Comparison of ENCODE assay signal across 8 cellular contexts in genomic region chr9:121288874-121289553, GRCh38. TPM values are rescaled to one million over a fixed set of nuclear protein-coding genes. Genes with fewer than 3 reads are reported as not detected.
DNase-seq lines count a peak whose midpoint lies in the region; ATAC-seq, FAIRE-seq and TF ChIP-seq lines count a peak whose summit lies in the region.

No MANE protein-coding gene starts in this region.

- peak overlapping the region; percentile 29 to 56 (median 46); a peak in 18 of 22 replicates for H3K9ac ChIP-seq in BLaER1 treated with 17β-estradiol and CSF1 and Interleukin-3, amounts not matched to agents 10 nM and 100 nM

- no peak overlapping the region for H3K27ac Mint-ChIP-seq in T-helper 17 cell

- no peaks in the 10 kb centered on the region for H3K27me3 Mint-ChIP-seq in T-helper 17 cell

- H3K4me1 Mint-ChIP-seq in T-helper 17 cell: peaks cover 2% of the 10 kb centered on the region

- peak overlapping the region; percentile 52 to 89 (median 65); a peak in 21 of 22 replicates for H3K27ac ChIP-seq in BLaER1 treated with 17β-estradiol and CSF1 and Interleukin-3, amounts not matched to agents 10 nM and 100 nM
- H3K27ac ChIP-seq in Panc1 (ENCODE audit: low read length) (peak overlapping the region; percentile 99), neutrophil (peak overlapping the region; percentile 83)

- no peak overlapping the region for H3K4me3 Mint-ChIP-seq in T-helper 17 cell

- no TSS peak for BruUV-seq in Panc1 (replicated peaks; lab: Mats Ljungman, UMichigan)

- CTCF ChIA-PET in Panc1 (lab: Charles Lee): no interaction called here

- ATAC-seq in Panc1 (no peak), HG03439 (IDR thresholded peaks at IDR 0.05; ENCODE audit: unreplicated experiment) (no peak), T-helper 17 cell (no peak), HG02884 (IDR thresholded peaks at IDR 0.05; ENCODE audit: unreplicated experiment) (no peak)

- in situ Hi-C loops in Panc1 (cut with HindIII; ENCODE audit: low pct_unique_long_range_greater_than_20kb, low sequenced_read_pairs): no loop called here

- no peaks in the 10 kb centered on the region for H3K9me3 ChIP-seq in BLaER1 treated with 17β-estradiol and CSF1 and Interleukin-3, amounts not matched to agents 10 nM and 100 nM (replicated peaks in 1 of 11)
- H3K9me3 ChIP-seq in Panc1 (ENCODE audit: control insufficient read depth, insufficient read depth, low read depth, low read length) (no peaks in the 10 kb centered on the region), neutrophil (no peaks in the 10 kb centered on the region), T-helper 17 cell (ENCODE audit: control insufficient read depth, low read length, poor library complexity, severe bottlenecking) (no peaks in the 10 kb centered on the region)

- H3K4me1 ChIP-seq in BLaER1 treated with 17β-estradiol and CSF1 and Interleukin-3, amounts not matched to agents 10 nM and 100 nM: peaks cover 76 to 88% (median 84%) of the 10 kb centered on the region in 10 experiments
- H3K4me1 ChIP-seq in Panc1 (ENCODE audit: control insufficient read depth, insufficient read depth, low read length): peaks cover 66% of the 10 kb centered on the region
- H3K4me1 ChIP-seq in neutrophil (ENCODE audit: control insufficient read depth in 1 of 2, insufficient read depth in 1 of 2, low read depth in 1 of 2, low read length in 1 of 2): peaks cover 51 to 54% of the 10 kb centered on the region in 2 experiments

- H3K4me2 ChIP-seq in BLaER1 treated with 17β-estradiol and CSF1 and Interleukin-3, amounts not matched to agents 10 nM and 100 nM: peak overlapping the region; percentile 86 to 99 (median 95)

- no peak for FAIRE-seq in D721Med (lab: Jason Lieb, UNC)

- DNase-seq in Panc1 (ENCODE audit: low read depth, low spot score): no peak
- DNase-seq in fibroblast of the conjunctiva (ENCODE audit: low read depth): peak; percentile 52
- DNase-seq in D721Med (ENCODE audit: insufficient read length, low spot score): no peak
- DNase-seq in T-helper 17 cell: no peak

- intact Hi-C loops in Panc1 (cut with micrococcal nuclease; ENCODE audit: unreplicated experiment): no loop called here

- H4K20me1 ChIP-seq in BLaER1 treated with 17β-estradiol and CSF1 and Interleukin-3, amounts not matched to agents 10 nM and 100 nM: peaks cover 0 to 41% (median 0%) of the 10 kb centered on the region in 11 experiments; a peak in 6 of 22 replicates

- H3K4me3 ChIP-seq in BLaER1 treated with 17β-estradiol and CSF1 and Interleukin-3, amounts not matched to agents 10 nM and 100 nM: peak overlapping the region in 2 of 10 experiments; percentile 4 to 21; a peak in 3 of 20 replicates
- H3K4me3 ChIP-seq in Panc1 (ENCODE audit: low read depth in 2 of 2, low read length in 2 of 2): no peak overlapping the region
- peak overlapping the region; percentile 1 to 23 for H3K4me3 ChIP-seq in neutrophil (ENCODE audit: low read depth in 1 of 2, low read length in 1 of 2)

- no peaks in the 10 kb centered on the region for H3K27me3 ChIP-seq in BLaER1 treated with 17β-estradiol and CSF1 and Interleukin-3, amounts not matched to agents 10 nM and 100 nM
- H3K27me3 ChIP-seq in Panc1 (ENCODE audit: control insufficient read depth, insufficient read depth, low read length) (no peaks in the 10 kb centered on the region), neutrophil (no peaks in the 10 kb centered on the region)

- H3K36me3 ChIP-seq in BLaER1 treated with 17β-estradiol and CSF1 and Interleukin-3, amounts not matched to agents 10 nM and 100 nM: peaks cover 0 to 46% (median 0%) of the 10 kb centered on the region in 11 experiments; a peak in 6 of 22 replicates
- H3K36me3 ChIP-seq in Panc1 (ENCODE audit: control insufficient read depth, insufficient read depth, low read length): no peaks in the 10 kb centered on the region
- H3K36me3 ChIP-seq in neutrophil: peaks cover 30% of the 10 kb centered on the region

- TF ChIP-seq CTCF in Panc1 (IDR thresholded peaks at IDR 0.05) (no peak), neutrophil (IDR thresholded peaks at IDR 0.05) (no peak), D721Med (IDR thresholded peaks at IDR 0.05; ENCODE audit: insufficient read depth, missing control alignments) (no peak)

- POLR2A ChIA-PET in Panc1 (lab: Charles Lee): no interaction called here

- peaks cover 3% of the 10 kb centered on the region for H3K36me3 Mint-ChIP-seq in T-helper 17 cell (ENCODE audit: low read depth)

RNA-seq across cellular contexts. Expression of gene GSN, which starts 21.1 kb away (rescaled TPM):
- total RNA-seq in Panc1 (2021; ENCODE audit: unreplicated experiment) (278 TPM), T-helper 17 cell (10 to 100 TPM in 1 of 2 donors, 1 to 10 TPM in 1; 5.4 to 29.6 TPM)
- polyA plus RNA-seq in Panc1 (2012; ENCODE audit: insufficient read length): 483 TPM

Comparison
In these comparisons a context has a peak if more than half of its experiments do, and no peak if none do; other contexts are left out.
1. H3K4me3 ChIP-seq: peak in neutrophil (2 of 2); none in Panc1 (0 of 2).
2. Peak in every context shown above with its lines, with median percentiles within 50 percentile points of each other: H3K27ac ChIP-seq.